Comparison of ENCODE assay signal across 30 cellular contexts in the genomic region with DNA sequence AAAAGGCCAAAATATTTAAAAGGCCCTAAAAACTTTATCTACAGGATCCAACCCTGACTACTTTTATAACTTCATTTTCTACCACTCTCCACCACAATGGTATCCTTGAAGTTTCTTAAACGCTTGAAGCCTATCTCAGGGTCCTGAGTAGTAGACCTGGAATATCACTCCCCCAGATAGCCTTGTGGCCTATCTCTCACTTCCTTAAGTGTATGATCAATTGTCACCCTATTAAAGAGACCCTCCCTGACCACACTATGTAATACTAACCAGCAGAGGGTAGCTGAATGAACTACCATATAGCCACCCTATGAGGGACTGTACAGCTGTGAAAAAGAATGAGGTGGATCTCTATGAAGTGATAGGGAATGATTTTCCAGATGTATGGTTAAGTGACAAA.
"Had no signal": no experiment of that assay in that cellular context is flagged by ENCODE, and none has a peak within 500 bp of the region (broad histone marks: within the 10 kb centered on the region; RNA-seq: fewer than 3 reads in every experiment).

No MANE protein-coding gene starts in this region.

- FAIRE-seq: astrocyte, kidney, pancreas had no signal

- ATAC-seq: activated CD8-positive, alpha-beta memory T cell treated with anti-CD3 and anti-CD28 coated beads, Interleukin-2, amount 10 ng/mL, durations not matched to agents 7 days and 5 days; activated CD8-positive, alpha-beta T cell treated with anti-CD3 and anti-CD28 coated beads for 36 hours; heart left ventricle; left colon; naive thymus-derived CD8-positive, alpha-beta T cell; pancreas; sciatic nerve had no signal

- H3K36me3 ChIP-seq: brain microvascular endothelial cell, esophagus muscularis mucosa, pancreas, prostate gland, transverse colon had no signal

- H3K27ac ChIP-seq: brain microvascular endothelial cell, esophagus muscularis mucosa, foreskin keratinocyte, heart left ventricle, pancreas, prostate gland, skin epidermis, testis, transverse colon had no signal

- H3K4me3 ChIP-seq: esophagus muscularis mucosa, heart left ventricle, pancreas, prostate gland, skin epidermis, testis, transverse colon had no signal

- H3K9me3 ChIP-seq: esophagus muscularis mucosa, pancreas, prostate gland, testis, transverse colon had no signal

- H3K27me3 ChIP-seq: brain microvascular endothelial cell, esophagus muscularis mucosa, foreskin keratinocyte, heart left ventricle, pancreas, testis, transverse colon had no signal

- H3K27me3 Mint-ChIP-seq: activated CD4-positive, alpha-beta T cell treated with anti-CD3 and anti-CD28 coated beads, Interleukin-2, amount 10 ng/mL, durations not matched to agents 7 days and 5 days; activated CD8-positive, alpha-beta memory T cell treated with anti-CD3 and anti-CD28 coated beads, Interleukin-2, amount 10 ng/mL, durations not matched to agents 7 days and 5 days; activated CD8-positive, alpha-beta T cell treated with anti-CD3 and anti-CD28 coated beads for 36 hours; activated naive CD8-positive, alpha-beta T cell treated with anti-CD3 and anti-CD28 coated beads, Interleukin-2, amount 10 ng/mL, durations not matched to agents 7 days and 5 days had no signal

- H3K4me1 ChIP-seq: pancreas, prostate gland, testis had no signal

- DNase-seq: activated CD4-positive, alpha-beta T cell treated with anti-CD3 and anti-CD28 coated beads for 1 hour; activated CD4-positive, alpha-beta T cell treated with anti-CD3 and anti-CD28 coated beads, Interleukin-2, amount 10 ng/mL, durations not matched to agents 7 days and 5 days; activated CD8-positive, alpha-beta memory T cell treated with anti-CD3 and anti-CD28 coated beads, Interleukin-2, amount 10 ng/mL, durations not matched to agents 7 days and 5 days; activated CD8-positive, alpha-beta T cell treated with anti-CD3 and anti-CD28 coated beads for 36 hours; activated effector memory CD4-positive, alpha-beta T cell treated with anti-CD3 and anti-CD28 coated beads, Interleukin-2, amount 50 U/mL, for 16 hours; activated naive CD4-positive, alpha-beta T cell treated with anti-CD3 and anti-CD28 coated beads for 36 hours; activated naive CD8-positive, alpha-beta T cell treated with anti-CD3 and anti-CD28 coated beads, Interleukin-2, amount 10 ng/mL, durations not matched to agents 7 days and 5 days; amniotic stem cell; brain microvascular endothelial cell; foreskin keratinocyte; heart left ventricle; hypothalamus; immature natural killer cell; kidney; left colon; naive thymus-derived CD8-positive, alpha-beta T cell; nucleus accumbens; pancreas; retina; stimulated activated CD4-positive, alpha-beta T cell treated with anti-CD3 and anti-CD28 coated beads, Interleukin-12 subunit alpha, Interleukin-12 subunit beta, amount 100 ng/mL, for 4 hours; stimulated activated CD4-positive, alpha-beta T cell treated with anti-CD3 and anti-CD28 coated beads, Interleukin-4, amount 100 ng/mL, for 24 hours; stimulated activated naive CD4-positive, alpha-beta T cell; T-helper 9 cell; testis; transverse colon had no signal

- H3K27ac Mint-ChIP-seq: activated CD4-positive, alpha-beta T cell treated with anti-CD3 and anti-CD28 coated beads, Interleukin-2, amount 10 ng/mL, durations not matched to agents 7 days and 5 days; activated CD8-positive, alpha-beta memory T cell treated with anti-CD3 and anti-CD28 coated beads, Interleukin-2, amount 10 ng/mL, durations not matched to agents 7 days and 5 days; activated naive CD4-positive, alpha-beta T cell treated with anti-CD3 and anti-CD28 coated beads for 36 hours; activated naive CD8-positive, alpha-beta T cell treated with anti-CD3 and anti-CD28 coated beads, Interleukin-2, amount 10 ng/mL, durations not matched to agents 7 days and 5 days had no signal

- H3K4me3 Mint-ChIP-seq: activated CD4-positive, alpha-beta T cell treated with anti-CD3 and anti-CD28 coated beads, Interleukin-2, amount 10 ng/mL, durations not matched to agents 7 days and 5 days; activated CD8-positive, alpha-beta memory T cell treated with anti-CD3 and anti-CD28 coated beads, Interleukin-2, amount 10 ng/mL, durations not matched to agents 7 days and 5 days; activated CD8-positive, alpha-beta T cell treated with anti-CD3 and anti-CD28 coated beads for 36 hours; activated naive CD4-positive, alpha-beta T cell treated with anti-CD3 and anti-CD28 coated beads for 36 hours; activated naive CD8-positive, alpha-beta T cell treated with anti-CD3 and anti-CD28 coated beads, Interleukin-2, amount 10 ng/mL, durations not matched to agents 7 days and 5 days; immature natural killer cell; naive thymus-derived CD8-positive, alpha-beta T cell had no signal
